In genomic region chr19:47363758-47364529, GRCh38 we compare ENCODE assay signal across 10 cellular contexts. TPM values are rescaled to one million over a fixed set of nuclear protein-coding genes. Genes with fewer than 3 reads are reported as not detected.
DNase-seq lines count a peak whose midpoint lies in the region; ATAC-seq, FAIRE-seq and TF ChIP-seq lines count a peak whose summit lies in the region.
"Had no signal": no experiment of that assay in that cellular context is flagged by ENCODE, and none has a peak within 500 bp of the region (broad histone marks: within the 10 kb centered on the region; RNA-seq: fewer than 3 reads in every experiment).

No MANE protein-coding gene starts in this region.

- H3K9me1 ChIP-seq in K562 (ENCODE audit: control insufficient read depth, insufficient read depth, low read length) = no peaks in the 10 kb centered on the region

- no peak overlapping the region for H2AFZ ChIP-seq in K562 (ENCODE audit: low read depth, low read length)

- no peaks in the 10 kb centered on the region for H3K79me2 ChIP-seq in K562 (ENCODE audit: control insufficient read depth, insufficient read depth, low read length)

- ATAC-seq in K562 = peak; percentile 73; the same call in 2 of the 3 replicates
- ATAC-seq: activated naive CD4-positive, alpha-beta T cell treated with anti-CD3 and anti-CD28 coated beads, Interleukin-2, amount 50 U/mL, for 72 hours had no signal

- TF ChIP-seq RAD21 in K562 (CRISPR knock-in tag; conservative IDR thresholded peaks at IDR 0.05 in 1 of 2, IDR thresholded peaks at IDR 0.05 in 1 of 2) = no peak

- DNase-seq in HT-29 (ENCODE audit: low spot score) = peak; percentile 32
- DNase-seq in K562 (ENCODE audit: extremely low read depth in 1 of 4, low spot score in 3 of 4) = peak in 1 of 4 experiments; percentile 36
- DNase-seq in effector memory CD4-positive, alpha-beta T cell = no peak
- no peak for DNase-seq in DMS114 treated with DMSO at 0.1 percent for 48 hours (lab: John Stamatoyannopoulos, UW; ENCODE audit: unreplicated experiment)
- DNase-seq: activated CD4-positive, CD25-positive, alpha-beta regulatory T cell treated with anti-CD3 and anti-CD28 coated beads, Interleukin-2, amount 50 U/mL, for 72 hours; OCI-M1; stomach had no signal

- WGBS in K562 (ENCODE audit: insufficient coverage, low coverage, missing lambda C conversion rate) = 84% methylated on average over 8 of the region's 13 CpGs

- TF ChIP-seq POLR2A in K562 (conservative IDR thresholded peaks at IDR 0.05) = no peak

- TSS peak; percentile 20 for BruUV-seq in K562 (replicated peaks; lab: Mats Ljungman, UMichigan)

- CTCF ChIA-PET in K562 (lab: Yijun Ruan, JAX; ENCODE audit: low intra/inter-chr PET ratio) = interaction anchor here (0.7 kb wide), 1 partner anchor 79 kb away, joined by 4 read pairs; no protein-coding TSS in a partner anchor

- POLR2A ChIA-PET in K562 (lab: Yijun Ruan, JAX) = interaction anchor here (1.8 kb wide), 1 partner anchor 10 kb away, joined by 4 read pairs; no protein-coding TSS in a partner anchor

- peaks cover 0 to 4% of the 10 kb centered on the region in 2 experiments; a peak in 1 of 5 replicates for H3K4me1 ChIP-seq in K562 (replicated peaks in 1 of 2; ENCODE audit: control insufficient read depth in 2 of 2, insufficient read depth in 2 of 2, low read length in 2 of 2)
- peaks cover 52 to 63% of the 10 kb centered on the region in 2 experiments for H3K4me1 ChIP-seq in neutrophil (ENCODE audit: control insufficient read depth in 1 of 2, insufficient read depth in 1 of 2, low read depth in 1 of 2, low read length in 1 of 2)
- H3K4me1 ChIP-seq in effector memory CD4-positive, alpha-beta T cell (ENCODE audit: control insufficient read depth, insufficient read depth, low read length, poor library complexity, severe bottlenecking) = no peaks in the 10 kb centered on the region
- H3K4me1 ChIP-seq: esophagus muscularis mucosa, stomach had no signal

- intact Hi-C loops in K562 (cut with micrococcal nuclease) = no loop called here

- TF ChIP-seq CTCF in K562 (IDR thresholded peaks at IDR 0.05 in 2 of 3, conservative IDR thresholded peaks at IDR 0.05 in 1 of 3; ENCODE audit: insufficient read depth in 2 of 3, low read depth in 1 of 3, low read length in 3 of 3) (no peak), neutrophil (IDR thresholded peaks at IDR 0.05) (no peak)

- FAIRE-seq in K562 (lab: Jason Lieb, UNC) = peak; percentile 78

- H4K20me1 ChIP-seq in K562 (replicated peaks; ENCODE audit: control insufficient read depth, insufficient read depth, low read length) = no peaks in the 10 kb centered on the region

- H3K36me3 ChIP-seq in K562 (ENCODE audit: control insufficient read depth, insufficient read depth, low read length) (peaks cover 68% of the 10 kb centered on the region), neutrophil (peaks cover 98% of the 10 kb centered on the region)
- H3K36me3 ChIP-seq in effector memory CD4-positive, alpha-beta T cell (ENCODE audit: control insufficient read depth, insufficient read depth, low read length) = peaks cover 55% of the 10 kb centered on the region

- H3K27ac ChIP-seq in K562 (ENCODE audit: extremely low read depth, low read depth, low read length) = no peak overlapping the region
- H3K27ac ChIP-seq in neutrophil = peak overlapping the region; percentile 91
- H3K27ac ChIP-seq in effector memory CD4-positive, alpha-beta T cell (ENCODE audit: insufficient read depth, low read length, poor library complexity, severe bottlenecking) = no peak overlapping the region
- H3K27ac ChIP-seq: esophagus muscularis mucosa had no signal

- H3K9me3 ChIP-seq in K562 (replicated peaks; ENCODE audit: control insufficient read depth, insufficient read depth, low read depth, low read length) (no peaks in the 10 kb centered on the region), neutrophil (no peaks in the 10 kb centered on the region)
- H3K9me3 ChIP-seq in effector memory CD4-positive, alpha-beta T cell (ENCODE audit: control insufficient read depth, low read length) = no peaks in the 10 kb centered on the region
- H3K9me3 ChIP-seq: esophagus muscularis mucosa, stomach had no signal

- H3K9ac ChIP-seq in K562 (ENCODE audit: insufficient read depth in 1 of 2, low read depth in 2 of 2, low read length in 2 of 2) = no peak overlapping the region

- in situ Hi-C loops in K562 (cut with MboI) = no loop called here

- no peak for TF ChIP-seq EP300 in K562 (IDR thresholded peaks at IDR 0.05; ENCODE audit: low read length)

- H3K27me3 ChIP-seq in K562 (ENCODE audit: control insufficient read depth in 2 of 2, insufficient read depth in 2 of 2, low read length in 2 of 2) (no peaks in the 10 kb centered on the region), neutrophil (no peaks in the 10 kb centered on the region)
- no peaks in the 10 kb centered on the region for H3K27me3 ChIP-seq in effector memory CD4-positive, alpha-beta T cell (replicated peaks; ENCODE audit: control insufficient read depth, insufficient read depth, low read length, poor library complexity, severe bottlenecking)
- H3K27me3 ChIP-seq: esophagus muscularis mucosa, stomach had no signal

- H3K4me3 ChIP-seq in K562 = no peak overlapping the region
- H3K4me3 ChIP-seq in neutrophil (ENCODE audit: low read depth in 1 of 2, low read length in 1 of 2) = peak overlapping the region; percentile 16 to 31
- H3K4me3 ChIP-seq in effector memory CD4-positive, alpha-beta T cell (ENCODE audit: insufficient read depth, low read depth, low read length, poor library complexity, severe bottlenecking) = no peak overlapping the region
- H3K4me3 ChIP-seq: esophagus muscularis mucosa, stomach had no signal

- no peak overlapping the region for H3K4me2 ChIP-seq in K562 (ENCODE audit: insufficient read depth, low read length)

RNA-seq across cellular contexts. Expression of gene DHX34, which starts 14.8 kb away (rescaled TPM):
- 85.4 and 88.4 TPM in 2 replicates for total RNA-seq in HT-29 (2014; rRNA removed; shearing (Covaris generic))
- 53.0 and 146 TPM in 2 replicates for total RNA-seq in K562 (2011; cell fraction: chromatin; rRNA removed; ENCODE audit: low replicate concordance)
- 97.4 and 98.7 TPM in 2 replicates for total RNA-seq in K562 (2011; cell fraction: nucleolus; rRNA removed)
- 51.2 and 61.0 TPM in 2 replicates for total RNA-seq in K562 (2011; cell fraction: nucleoplasm; rRNA removed)
- total RNA-seq in K562 (2014; rRNA removed) (32.9 and 39.8 TPM in 2 replicates), K562 (2014; rRNA removed; fragmentation: Illumina TruSeq; extraction: Trizol) (8.7 and 10.8 TPM in 2 replicates), K562 (2015; rRNA removed; fragmentation: Illumina TruSeq; extraction: Trizol) (15.0 and 15.9 TPM in 2 replicates), K562 (2021) (42.0 and 42.6 TPM in 2 replicates)
- polyA plus RNA-seq in K562 (2011; rRNA removed) (9.6 and 13.9 TPM in 2 replicates), K562 (2014; fragmentation: Illumina TruSeq; extraction: Trizol) (16.1 and 24.9 TPM in 2 replicates), K562 (2014; fragmentation: Nextera tagmentation; extraction: Ambion mirVana) (under 1 TPM; 0.36 to 0.41 TPM), K562 (2014; rRNA removed) (29.1 and 30.1 TPM in 2 replicates)
- polyA plus RNA-seq in K562 (2011; cell fraction: cytosol; rRNA removed) = 8.9 and 22.2 TPM in 2 replicates
- polyA plus RNA-seq in K562 (2011; cell fraction: nucleus; rRNA removed) = 76.0 and 111 TPM in 2 replicates
- polyA plus RNA-seq in K562 (2012) = 22.3 and 23.7 TPM in 2 replicates
- polyA minus RNA-seq in K562 (2011; rRNA and poly(A)+ RNA removed) = 7.0 and 11.3 TPM in 2 replicates
- polyA minus RNA-seq in K562 (2011; cell fraction: cytosol; rRNA and poly(A)+ RNA removed) = 16.7 and 17.6 TPM in 2 replicates
- polyA minus RNA-seq in K562 (2011; cell fraction: nucleus; rRNA and poly(A)+ RNA removed) = 30.8 and 33.1 TPM in 2 replicates

RNA-seq across cellular contexts. Expression of gene C5AR2, which starts 32.0 kb away (rescaled TPM):
- total RNA-seq in HT-29 (2014; rRNA removed; shearing (Covaris generic)) = not detected in 2 replicates
- total RNA-seq in K562 (2011; cell fraction: chromatin; rRNA removed; ENCODE audit: low replicate concordance) = 0.77 and 1.6 TPM in 2 replicates
- total RNA-seq in K562 (2011; cell fraction: nucleolus; rRNA removed) = 1.2 and 1.4 TPM in 2 replicates
- total RNA-seq in K562 (2011; cell fraction: nucleoplasm; rRNA removed) = 0.66 and 0.92 TPM in 2 replicates
- 0.78 and 1.1 TPM in 2 replicates for total RNA-seq in K562 (2014; rRNA removed)
- total RNA-seq in K562 (2014; rRNA removed; fragmentation: Illumina TruSeq; extraction: Trizol) = 0.07 and 0.13 TPM in 2 replicates
- total RNA-seq in K562 (2015; rRNA removed; fragmentation: Illumina TruSeq; extraction: Trizol) = 0.04 and 0.15 TPM in 2 replicates
- 0.51 and 0.63 TPM in 2 replicates for total RNA-seq in K562 (2021)
- polyA plus RNA-seq in K562 (2011; rRNA removed) = 0.15 and 0.21 TPM in 2 replicates
- 0.12 and 0.69 TPM in 2 replicates for polyA plus RNA-seq in K562 (2011; cell fraction: cytosol; rRNA removed)
- polyA plus RNA-seq in K562 (2011; cell fraction: nucleus; rRNA removed) = 0.74 and 1.5 TPM in 2 replicates
- 0.22 TPM in 2 replicates for polyA plus RNA-seq in K562 (2012)
- 0.10 and 0.28 TPM in 2 replicates for polyA plus RNA-seq in K562 (2014; fragmentation: Illumina TruSeq; extraction: Trizol)
- polyA plus RNA-seq in K562 (2014; fragmentation: Nextera tagmentation; extraction: Ambion mirVana) = under 1 TPM; 0.01 to 0.13 TPM
- 0.24 and 0.43 TPM in 2 replicates for polyA plus RNA-seq in K562 (2014; rRNA removed)
- 0.06 and 0.53 TPM in 2 replicates for polyA minus RNA-seq in K562 (2011; rRNA and poly(A)+ RNA removed)
- 0.19 TPM in 1 of 2 replicates, not detected in the other for polyA minus RNA-seq in K562 (2011; cell fraction: cytosol; rRNA and poly(A)+ RNA removed)
- 0.33 and 0.40 TPM in 2 replicates for polyA minus RNA-seq in K562 (2011; cell fraction: nucleus; rRNA and poly(A)+ RNA removed)
- total RNA-seq: activated naive CD4-positive, alpha-beta T cell treated with anti-CD3 and anti-CD28 coated beads, Interleukin-2, amount 50 U/mL, for 72 hours had no signal

RNA-seq across cellular contexts. Expression of gene C5AR1, which starts 54.3 kb away (rescaled TPM):
- 0.13 and 0.28 TPM in 2 replicates for total RNA-seq in HT-29 (2014; rRNA removed; shearing (Covaris generic))
- 3.1 and 4.0 TPM in 2 replicates for total RNA-seq in K562 (2011; cell fraction: chromatin; rRNA removed; ENCODE audit: low replicate concordance)
- 1.4 and 1.7 TPM in 2 replicates for total RNA-seq in K562 (2011; cell fraction: nucleolus; rRNA removed)
- total RNA-seq in K562 (2011; cell fraction: nucleoplasm; rRNA removed) = 1.1 and 2.1 TPM in 2 replicates
- not detected in 2 replicates for total RNA-seq in K562 (2014; rRNA removed)
- total RNA-seq in K562 (2014; rRNA removed; fragmentation: Illumina TruSeq; extraction: Trizol) = not detected in 2 replicates
- total RNA-seq in K562 (2015; rRNA removed; fragmentation: Illumina TruSeq; extraction: Trizol) = 0.08 and 0.40 TPM in 2 replicates
- 0.51 and 1.6 TPM in 2 replicates for total RNA-seq in K562 (2021)
- polyA plus RNA-seq in K562 (2011; rRNA removed) = 0.11 and 0.46 TPM in 2 replicates
- polyA plus RNA-seq in K562 (2011; cell fraction: cytosol; rRNA removed) = 0.10 and 0.12 TPM in 2 replicates
- 1.8 and 3.6 TPM in 2 replicates for polyA plus RNA-seq in K562 (2011; cell fraction: nucleus; rRNA removed)
- 0.12 and 1.2 TPM in 2 replicates for polyA plus RNA-seq in K562 (2012)
- 0.06 and 0.17 TPM in 2 replicates for polyA plus RNA-seq in K562 (2014; fragmentation: Illumina TruSeq; extraction: Trizol)
- polyA plus RNA-seq in K562 (2014; fragmentation: Nextera tagmentation; extraction: Ambion mirVana) = under 1 TPM; 0.17 TPM
- 0.09 TPM in 1 of 2 replicates, not detected in the other for polyA plus RNA-seq in K562 (2014; rRNA removed)
- polyA minus RNA-seq in K562 (2011; rRNA and poly(A)+ RNA removed) = not detected in 2 replicates
- 3.0 TPM in 1 of 2 replicates, not detected in the other for polyA minus RNA-seq in K562 (2011; cell fraction: cytosol; rRNA and poly(A)+ RNA removed)
- 0.67 TPM in 1 of 2 replicates, not detected in the other for polyA minus RNA-seq in K562 (2011; cell fraction: nucleus; rRNA and poly(A)+ RNA removed)

RNA-seq across cellular contexts. Expression of gene MEIS3, which starts 55.4 kb away (rescaled TPM):
- total RNA-seq in HT-29 (2014; rRNA removed; shearing (Covaris generic)) = 0.37 and 1.1 TPM in 2 replicates
- total RNA-seq in K562 (2011; cell fraction: chromatin; rRNA removed; ENCODE audit: low replicate concordance) = 4.0 and 10.9 TPM in 2 replicates
- 3.2 and 4.7 TPM in 2 replicates for total RNA-seq in K562 (2011; cell fraction: nucleolus; rRNA removed)
- total RNA-seq in K562 (2011; cell fraction: nucleoplasm; rRNA removed) = 5.1 and 13.7 TPM in 2 replicates
- 0.18 and 0.33 TPM in 2 replicates for total RNA-seq in K562 (2014; rRNA removed)
- 0.32 and 0.36 TPM in 2 replicates for total RNA-seq in K562 (2014; rRNA removed; fragmentation: Illumina TruSeq; extraction: Trizol)
- 0.11 and 0.19 TPM in 2 replicates for total RNA-seq in K562 (2015; rRNA removed; fragmentation: Illumina TruSeq; extraction: Trizol)
- total RNA-seq in K562 (2021) = 0.67 and 0.71 TPM in 2 replicates
- 0.21 and 0.80 TPM in 2 replicates for polyA plus RNA-seq in K562 (2011; rRNA removed)
- 0.63 and 1.7 TPM in 2 replicates for polyA plus RNA-seq in K562 (2011; cell fraction: cytosol; rRNA removed)
- 1.5 and 2.5 TPM in 2 replicates for polyA plus RNA-seq in K562 (2011; cell fraction: nucleus; rRNA removed)
- polyA plus RNA-seq in K562 (2012) = 0.57 and 2.9 TPM in 2 replicates
- 0.28 and 0.46 TPM in 2 replicates for polyA plus RNA-seq in K562 (2014; fragmentation: Illumina TruSeq; extraction: Trizol)
- under 1 TPM in 1 of 2 experiments, not detected in 1; 0.06 TPM for polyA plus RNA-seq in K562 (2014; fragmentation: Nextera tagmentation; extraction: Ambion mirVana)
- polyA plus RNA-seq in K562 (2014; rRNA removed) = 0.74 and 0.80 TPM in 2 replicates
- 0.60 and 0.66 TPM in 2 replicates for polyA minus RNA-seq in K562 (2011; rRNA and poly(A)+ RNA removed)
- polyA minus RNA-seq in K562 (2011; cell fraction: cytosol; rRNA and poly(A)+ RNA removed) = 1.0 and 1.5 TPM in 2 replicates
- polyA minus RNA-seq in K562 (2011; cell fraction: nucleus; rRNA and poly(A)+ RNA removed) = 0.94 and 2.4 TPM in 2 replicates

Comparison
In these comparisons a context has a peak if more than half of its experiments do, and no peak if none do; other contexts are left out.
1. H3K4me3 ChIP-seq: peak in neutrophil (2 of 2); none in K562 (single experiment) and effector memory CD4-positive, alpha-beta T cell (single experiment).